In genomic region chr14:76772300-76773187, GRCh38 we compare ENCODE assay signal across 10 cellular contexts. TPM values are rescaled to one million over a fixed set of nuclear protein-coding genes. Genes with fewer than 3 reads are reported as not detected.
DNase-seq lines count a peak whose midpoint lies in the region; ATAC-seq, FAIRE-seq and TF ChIP-seq lines count a peak whose summit lies in the region.
"Had no signal": no experiment of that assay in that cellular context is flagged by ENCODE, and none has a peak within 500 bp of the region (broad histone marks: within the 10 kb centered on the region; RNA-seq: fewer than 3 reads in every experiment).

No MANE protein-coding gene starts in this region.

- no peak for FAIRE-seq in GM19239 (lab: Jason Lieb, UNC)
- FAIRE-seq: bronchial epithelial cell had no signal

- intact Hi-C loops in left cardiac atrium (cut with DNase I), result no loop called here
- intact Hi-C loops in psoas muscle (cut with DNase I), result no loop called here
- intact Hi-C loops in activated CD4-positive, alpha-beta T cell treated with anti-CD3 and anti-CD28 coated beads, Interleukin-2, amount 10 ng/mL, durations not matched to agents 24 days and 14 days (cut with micrococcal nuclease), result no loop called here

- 33 to 44% (median 37%) methylated on average over 13 of the region's 13 CpGs for WGBS in psoas muscle, 3 donors

- no peaks in the 10 kb centered on the region for H3K36me3 ChIP-seq in psoas muscle (ENCODE audit: insufficient read depth in 1 of 2, low read depth in 1 of 2)

- no peak overlapping the region for H3K4me3 ChIP-seq in psoas muscle

- ATAC-seq in activated T-helper 17 cell treated with anti-CD3 and anti-CD28 coated beads, Interleukin-2, amount 50 U/mL, for 72 hours (replicated peaks), result no peak
- peak; percentile 55 to 63 for ATAC-seq in left cardiac atrium
- peak in 3 of 4 donors; percentile 29 to 50 (median 41) for ATAC-seq in psoas muscle
- ATAC-seq in HG03565 (IDR thresholded peaks at IDR 0.05; ENCODE audit: unreplicated experiment), result no peak
- ATAC-seq: Panc1 had no signal

- H3K27me3 ChIP-seq in psoas muscle (ENCODE audit: insufficient read depth in 3 of 3, low read length in 2 of 3), result peaks cover 0 to 10% (median 0%) of the 10 kb centered on the region in 3 donors

- H3K27ac Mint-ChIP-seq in activated T-helper 17 cell treated with anti-CD3 and anti-CD28 coated beads, Interleukin-2, amount 50 U/mL, for 72 hours, result peak overlapping the region; percentile 54
- H3K27ac Mint-ChIP-seq in activated CD4-positive, alpha-beta T cell treated with anti-CD3 and anti-CD28 coated beads, Interleukin-2, amount 10 ng/mL, durations not matched to agents 24 days and 14 days, result no peak overlapping the region

- no peaks in the 10 kb centered on the region for H3K4me1 ChIP-seq in psoas muscle

- H3K4me1 Mint-ChIP-seq in activated T-helper 17 cell treated with anti-CD3 and anti-CD28 coated beads, Interleukin-2, amount 50 U/mL, for 72 hours, result no peaks in the 10 kb centered on the region
- peaks cover 32% of the 10 kb centered on the region for H3K4me1 Mint-ChIP-seq in activated CD4-positive, alpha-beta T cell treated with anti-CD3 and anti-CD28 coated beads, Interleukin-2, amount 10 ng/mL, durations not matched to agents 24 days and 14 days

- no peak for TF ChIP-seq CTCF in psoas muscle (IDR thresholded peaks at IDR 0.05)

- no peaks in the 10 kb centered on the region for H3K9me3 Mint-ChIP-seq in activated T-helper 17 cell treated with anti-CD3 and anti-CD28 coated beads, Interleukin-2, amount 50 U/mL, for 72 hours
- H3K9me3 Mint-ChIP-seq in activated CD4-positive, alpha-beta T cell treated with anti-CD3 and anti-CD28 coated beads, Interleukin-2, amount 10 ng/mL, durations not matched to agents 24 days and 14 days, result no peaks in the 10 kb centered on the region

- no peaks in the 10 kb centered on the region for H3K36me3 Mint-ChIP-seq in activated T-helper 17 cell treated with anti-CD3 and anti-CD28 coated beads, Interleukin-2, amount 50 U/mL, for 72 hours (ENCODE audit: low read depth)
- no peaks in the 10 kb centered on the region for H3K36me3 Mint-ChIP-seq in activated CD4-positive, alpha-beta T cell treated with anti-CD3 and anti-CD28 coated beads, Interleukin-2, amount 10 ng/mL, durations not matched to agents 24 days and 14 days (ENCODE audit: low read depth)

- H3K27ac ChIP-seq in psoas muscle, result peak overlapping the region; percentile 58

- no peaks in the 10 kb centered on the region for H3K27me3 Mint-ChIP-seq in activated T-helper 17 cell treated with anti-CD3 and anti-CD28 coated beads, Interleukin-2, amount 50 U/mL, for 72 hours
- no peaks in the 10 kb centered on the region for H3K27me3 Mint-ChIP-seq in activated CD4-positive, alpha-beta T cell treated with anti-CD3 and anti-CD28 coated beads, Interleukin-2, amount 10 ng/mL, durations not matched to agents 24 days and 14 days

- H3K9me3 ChIP-seq in psoas muscle, result no peaks in the 10 kb centered on the region

- DNase-seq in GDM1 (lab: John Stamatoyannopoulos, UW), result peak; percentile 60
- peak; percentile 82 for DNase-seq in left cardiac atrium
- peak in 1 of 2 donors; percentile 46 for DNase-seq in psoas muscle
- DNase-seq in GM19239 (ENCODE audit: insufficient read length, low spot score), result no peak
- DNase-seq in activated CD4-positive, alpha-beta T cell treated with anti-CD3 and anti-CD28 coated beads, Interleukin-2, amount 10 ng/mL, durations not matched to agents 24 days and 14 days, result no peak
- DNase-seq in cerebellar cortex (ENCODE audit: low spot score), result no peak

- no peak overlapping the region for H3K4me3 Mint-ChIP-seq in activated T-helper 17 cell treated with anti-CD3 and anti-CD28 coated beads, Interleukin-2, amount 50 U/mL, for 72 hours
- no peak overlapping the region for H3K4me3 Mint-ChIP-seq in activated CD4-positive, alpha-beta T cell treated with anti-CD3 and anti-CD28 coated beads, Interleukin-2, amount 10 ng/mL, durations not matched to agents 24 days and 14 days

RNA-seq across cellular contexts. Expression of gene VASH1, which starts 11.3 kb away (rescaled TPM):
- 1 to 10 TPM; 2.6 to 6.4 TPM for total RNA-seq in activated T-helper 17 cell treated with anti-CD3 and anti-CD28 coated beads, Interleukin-2, amount 50 U/mL, for 72 hours
- total RNA-seq in left cardiac atrium (100 to 1,000 TPM in 1 of 2 donors, 10 to 100 TPM in 1; 27.0 to 142 TPM), psoas muscle (1 to 10 TPM; 3.9 to 8.2 (median 5.6) TPM)
- polyA plus RNA-seq in psoas muscle, result 1 to 10 TPM; 1.7 to 4.0 (median 2.9) TPM
- total RNA-seq in activated CD4-positive, alpha-beta T cell treated with anti-CD3 and anti-CD28 coated beads, Interleukin-2, amount 10 ng/mL, durations not matched to agents 24 days and 14 days, result 5.8 and 6.9 TPM in 2 replicates
- total RNA-seq: bronchial epithelial cell had no signal

RNA-seq across cellular contexts. Expression of gene ANGEL1, which starts 40.1 kb away (rescaled TPM):
- 10 to 100 TPM; 10.6 to 10.7 TPM for total RNA-seq in activated T-helper 17 cell treated with anti-CD3 and anti-CD28 coated beads, Interleukin-2, amount 50 U/mL, for 72 hours
- total RNA-seq in left cardiac atrium (10 to 100 TPM; 14.9 to 21.6 TPM), psoas muscle (10 to 100 TPM in 3 of 4 donors, 1 to 10 TPM in 1; 8.5 to 14.1 (median 10.9) TPM)
- polyA plus RNA-seq in psoas muscle, result 10 to 100 TPM in 1 of 3 donors, 1 to 10 TPM in 2; 4.5 to 12.2 (median 5.9) TPM
- total RNA-seq in activated CD4-positive, alpha-beta T cell treated with anti-CD3 and anti-CD28 coated beads, Interleukin-2, amount 10 ng/mL, durations not matched to agents 24 days and 14 days, result 16.4 and 17.2 TPM in 2 replicates

RNA-seq across cellular contexts. Expression of gene LRRC74A, which starts 53.7 kb away (rescaled TPM):
- not detected for total RNA-seq in activated T-helper 17 cell treated with anti-CD3 and anti-CD28 coated beads, Interleukin-2, amount 50 U/mL, for 72 hours
- not detected for total RNA-seq in left cardiac atrium
- total RNA-seq in psoas muscle, result not detected
- polyA plus RNA-seq in psoas muscle, result not detected
- not detected in 2 replicates for total RNA-seq in activated CD4-positive, alpha-beta T cell treated with anti-CD3 and anti-CD28 coated beads, Interleukin-2, amount 10 ng/mL, durations not matched to agents 24 days and 14 days
- total RNA-seq: bronchial epithelial cell had no signal

Comparison
In these comparisons a context has a peak if more than half of its experiments do, and no peak if none do; other contexts are left out.
1. DNase-seq: peak in GDM1 (single experiment) and left cardiac atrium (single experiment); none in GM19239 (single experiment), activated CD4-positive, alpha-beta T cell treated with anti-CD3 and anti-CD28 coated beads, Interleukin-2, amount 10 ng/mL, durations not matched to agents 24 days and 14 days (single experiment) and cerebellar cortex (single experiment).
2. ATAC-seq: peak in left cardiac atrium (2 of 2) and psoas muscle (3 of 4); none in activated T-helper 17 cell treated with anti-CD3 and anti-CD28 coated beads, Interleukin-2, amount 50 U/mL, for 72 hours (single experiment) and HG03565 (single experiment).